In the genomic region with DNA sequence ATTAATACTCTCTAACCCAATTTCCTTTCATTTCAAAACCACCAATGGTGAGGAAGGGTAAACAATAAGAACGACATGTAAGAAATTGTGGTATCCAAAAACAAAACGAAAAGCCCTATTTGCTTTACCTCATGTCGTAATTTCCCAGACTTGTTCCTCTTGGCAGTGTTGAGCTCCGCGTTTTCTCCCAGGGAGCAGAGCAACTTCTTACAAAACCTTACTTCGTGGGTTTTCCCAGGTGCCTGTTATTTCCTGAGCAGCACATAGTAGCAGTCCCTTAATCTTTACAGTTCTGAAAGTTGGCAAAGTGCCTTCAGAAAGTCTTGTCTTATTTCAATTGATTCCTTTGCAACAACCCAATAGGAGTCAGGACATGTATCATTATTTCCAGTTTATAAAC, we compare ENCODE assay signal across 11 cellular contexts.
DNase-seq lines count a peak whose midpoint lies in the region; ATAC-seq, FAIRE-seq and TF ChIP-seq lines count a peak whose summit lies in the region.
"Had no signal": no experiment of that assay in that cellular context is flagged by ENCODE, and none has a peak within 500 bp of the region (broad histone marks: within the 10 kb centered on the region; RNA-seq: fewer than 3 reads in every experiment).

No MANE protein-coding gene starts in this region.

- peak; percentile 64 to 66 for DNase-seq in AML-193 (lab: John Stamatoyannopoulos, UW)
- peak; percentile 57 to 66 for DNase-seq in Kasumi-1 (lab: John Stamatoyannopoulos, UW)
- peak; percentile 58 to 67 for DNase-seq in cardiac fibroblast (ENCODE audit: low read depth in 2 of 2)
- peak; percentile 52 for DNase-seq in medulla oblongata (ENCODE audit: extremely low spot score)
- no peak for DNase-seq in GDM1 (lab: John Stamatoyannopoulos, UW)
- DNase-seq in globus pallidus (ENCODE audit: low spot score): no peak
- no peak for DNase-seq in H54 (ENCODE audit: insufficient read length, low spot score)
- DNase-seq: HCEC 1CT, NCI-H146, retina had no signal

- FAIRE-seq in H54 (lab: Jason Lieb, UNC): no peak

- no peak for TF ChIP-seq CTCF in cardiac fibroblast (IDR thresholded peaks at IDR 0.05; ENCODE audit: low read depth, low read length)

- no peak for ATAC-seq in HG02938 (IDR thresholded peaks at IDR 0.05; ENCODE audit: unreplicated experiment)

- H3K4me3 ChIP-seq in cardiac fibroblast (replicated peaks in 1 of 2; ENCODE audit: low read depth in 2 of 2, low read length in 2 of 2): no peak overlapping the region

- no peak for TF ChIP-seq POLR2A in H54 (IDR thresholded peaks at IDR 0.05; ENCODE audit: low read depth, low read length)

Comparison
In these comparisons a context has a peak if more than half of its experiments do, and no peak if none do; other contexts are left out.
1. DNase-seq: peak in AML-193 (2 of 2), Kasumi-1 (2 of 2), cardiac fibroblast (2 of 2) and medulla oblongata (single experiment); none in GDM1 (single experiment), globus pallidus (single experiment) and H54 (single experiment).